Comparison of ENCODE assay signal across 10 cellular contexts in genomic region chr20:50380697-50381040, GRCh38.
A peak's percentile ranks its signal among the peaks of the same experiment; 100 is the strongest.
DNase-seq lines count a peak whose midpoint lies in the region; ATAC-seq and TF ChIP-seq lines count a peak whose summit lies in the region.
"Had no signal": no experiment of that assay in that cellular context is flagged by ENCODE, and none has a peak within 500 bp of the region (broad histone marks: within the 10 kb centered on the region; RNA-seq: fewer than 3 reads in every experiment).

No MANE protein-coding gene starts in this region.

- H3K4me3 ChIP-seq in colonic mucosa (no peak overlapping the region), suprapubic skin (no peak overlapping the region)
- H3K4me3 ChIP-seq: dorsolateral prefrontal cortex had no signal

- H3K27me3 Mint-ChIP-seq in CD4-positive, alpha-beta T cell, result no peaks in the 10 kb centered on the region
- peaks cover 34% of the 10 kb centered on the region for H3K27me3 Mint-ChIP-seq in nephron (ENCODE audit: low read depth)

- no peak overlapping the region for H3K9ac ChIP-seq in colonic mucosa (ENCODE audit: low read depth in 2 of 2, low read length in 2 of 2)

- H3K9me3 Mint-ChIP-seq in CD4-positive, alpha-beta T cell, result no peaks in the 10 kb centered on the region
- H3K9me3 Mint-ChIP-seq in nephron, result no peaks in the 10 kb centered on the region

- TF ChIP-seq CTCF in CD4-positive, alpha-beta T cell (IDR thresholded peaks at IDR 0.05), result no peak
- TF ChIP-seq CTCF in colonic mucosa (IDR thresholded peaks at IDR 0.05), result peak; percentile 40
- TF ChIP-seq CTCF in nephron (IDR thresholded peaks at IDR 0.05; ENCODE audit: unreplicated experiment in 3 of 3), result peak in 2 of 3 experiments; percentile 9 to 25
- peak in 1 of 2 donors; percentile 41 for TF ChIP-seq CTCF in suprapubic skin (IDR thresholded peaks at IDR 0.05)

- TF ChIP-seq POLR2A in suprapubic skin (IDR thresholded peaks at IDR 0.05), result no peak

- no peaks in the 10 kb centered on the region for H3K9me3 ChIP-seq in CD4-positive, alpha-beta T cell (ENCODE audit: control insufficient read depth, low read length)
- H3K9me3 ChIP-seq in colonic mucosa, result no peaks in the 10 kb centered on the region
- no peaks in the 10 kb centered on the region for H3K9me3 ChIP-seq in suprapubic skin

- no peak for DNase-seq in CD4-positive, alpha-beta T cell
- DNase-seq in NCI-H1092 treated with DMSO at 0.1 percent for 48 hours (lab: John Stamatoyannopoulos, UW) (peak; percentile 14), colonic mucosa (peak; percentile 58), suprapubic skin (ENCODE audit: low spot score in 2 of 2) (no peak), activated gamma-delta T cell (lab: John Stamatoyannopoulos, UW) (no peak)
- DNase-seq in NK-92 treated with Interleukin-12 subunit alpha and Interleukin-12 subunit beta, amount 100 ng/mL, for 24 hours (lab: John Stamatoyannopoulos, UW), result no peak
- DNase-seq: dorsolateral prefrontal cortex, NCI-H69 had no signal

- H3K27me3 ChIP-seq in CD4-positive, alpha-beta T cell (ENCODE audit: control insufficient read depth, insufficient read depth, low read length), result no peaks in the 10 kb centered on the region
- H3K27me3 ChIP-seq in colonic mucosa (no peaks in the 10 kb centered on the region), suprapubic skin (no peaks in the 10 kb centered on the region)
- H3K27me3 ChIP-seq: dorsolateral prefrontal cortex had no signal

- peaks cover 49% of the 10 kb centered on the region for H3K4me1 Mint-ChIP-seq in CD4-positive, alpha-beta T cell (ENCODE audit: low read depth)
- peaks cover 61% of the 10 kb centered on the region for H3K4me1 Mint-ChIP-seq in nephron

- WGBS in suprapubic skin, result 57% methylated on average over 5 of the region's 5 CpGs

- intact Hi-C loops in CD4-positive, alpha-beta T cell (cut with DNase I, micrococcal nuclease), result loop anchor here in 1 of 2 experiments (10.0 kb wide), 1 partner anchor 54 kb away; no protein-coding TSS in a partner anchor
- intact Hi-C loops in colonic mucosa (cut with DNase I), result no loop called here

- POLR2A ChIA-PET in CD4-positive, alpha-beta T cell (lab: Charles Lee), result no interaction called here

- H3K36me3 ChIP-seq in colonic mucosa, result no peaks in the 10 kb centered on the region
- H3K36me3 ChIP-seq in suprapubic skin, result no peaks in the 10 kb centered on the region

- H3K36me3 Mint-ChIP-seq in CD4-positive, alpha-beta T cell (ENCODE audit: low read depth), result no peaks in the 10 kb centered on the region
- H3K36me3 Mint-ChIP-seq in nephron (ENCODE audit: low read depth), result no peaks in the 10 kb centered on the region

- no peak for TF ChIP-seq EP300 in suprapubic skin (IDR thresholded peaks at IDR 0.05)

- peak overlapping the region; percentile 71 for H3K27ac Mint-ChIP-seq in CD4-positive, alpha-beta T cell
- peak overlapping the region in 1 of 3 experiments; percentile 54 for H3K27ac Mint-ChIP-seq in nephron

- no peak for ATAC-seq in CD4-positive, alpha-beta T cell (ENCODE audit: poor library complexity)
- no peak for ATAC-seq in GM21576 (IDR thresholded peaks at IDR 0.05; ENCODE audit: unreplicated experiment)

- H3K4me1 ChIP-seq in colonic mucosa, result no peaks in the 10 kb centered on the region
- peaks cover 27% of the 10 kb centered on the region for H3K4me1 ChIP-seq in suprapubic skin

- no peak overlapping the region for H3K27ac ChIP-seq in CD4-positive, alpha-beta T cell (ENCODE audit: low read depth, low read length)
- H3K27ac ChIP-seq in colonic mucosa (peak overlapping the region; percentile 9), suprapubic skin (no peak overlapping the region)

- no peak overlapping the region for H3K4me3 Mint-ChIP-seq in CD4-positive, alpha-beta T cell
- H3K4me3 Mint-ChIP-seq in nephron, result no peak overlapping the region

- CTCF ChIA-PET in CD4-positive, alpha-beta T cell (lab: Charles Lee), result no interaction called here

Comparison
In these comparisons a context has a peak if more than half of its experiments do, and no peak if none do; other contexts are left out.
1. DNase-seq: peak in NCI-H1092 treated with DMSO at 0.1 percent for 48 hours (single experiment) and colonic mucosa (single experiment); none in CD4-positive, alpha-beta T cell (0 of 10), suprapubic skin (0 of 2), activated gamma-delta T cell (single experiment) and NK-92 treated with Interleukin-12 subunit alpha and Interleukin-12 subunit beta, amount 100 ng/mL, for 24 hours (single experiment).